In genomic region chr14:77313374-77313773, GRCh38 we compare ENCODE assay signal across 1 cellular context.
TF ChIP-seq lines count a peak whose summit lies in the region.

No MANE protein-coding gene starts in this region.

TF ChIP-seq in H1, 55 proteins besides CTCF, POLR2A, EP300 and RAD21:
- TF ChIP-seq CEBPB (IDR thresholded peaks at IDR 0.05; ENCODE audit: low read depth, low read length): no peak
- TF ChIP-seq MAX (IDR thresholded peaks at IDR 0.05): no peak
- TF ChIP-seq KDM4A (IDR thresholded peaks at IDR 0.05; ENCODE audit: low read depth, low read length, severe bottlenecking): no peak
